In the genomic region with DNA sequence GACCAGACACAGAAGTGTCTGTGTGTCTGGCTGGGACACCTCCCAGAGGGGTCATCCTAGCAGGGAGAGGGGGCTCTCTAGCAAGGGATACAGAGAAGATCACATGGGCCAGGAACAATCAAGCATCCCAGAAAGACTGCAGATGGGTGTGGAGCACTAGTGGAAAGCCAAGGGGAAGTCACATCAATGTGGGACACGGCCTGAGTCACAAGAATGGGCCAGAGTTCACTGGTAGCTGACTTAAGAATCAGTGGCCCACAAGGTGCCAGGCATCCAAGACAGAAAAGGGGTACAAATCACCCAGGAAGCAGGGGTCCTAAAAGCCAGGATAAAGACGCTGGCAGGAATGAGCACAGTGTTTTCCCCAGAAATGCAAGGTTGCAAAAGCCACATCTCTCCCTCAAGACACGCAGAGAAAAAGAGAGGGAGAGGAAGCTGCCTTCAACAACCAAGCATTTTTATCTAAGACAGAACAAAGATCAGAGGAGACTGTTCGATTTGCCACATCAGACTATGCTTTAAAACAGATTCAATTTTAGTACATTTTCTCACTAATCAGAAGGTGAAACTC, we compare ENCODE assay signal across 12 cellular contexts.
DNase-seq lines count a peak whose midpoint lies in the region; ATAC-seq and TF ChIP-seq lines count a peak whose summit lies in the region.
"Had no signal": no experiment of that assay in that cellular context is flagged by ENCODE, and none has a peak within 500 bp of the region (broad histone marks: within the 10 kb centered on the region; RNA-seq: fewer than 3 reads in every experiment).

No MANE protein-coding gene starts in this region.

- no peaks in the 10 kb centered on the region for H3K9me3 Mint-ChIP-seq in stimulated activated naive B cell treated with anti-CD40 and anti-IgM and Interleukin-4, amounts not matched to agents 10 μg/mL and 1 μg/mL and 100 μg/mL, for 72 hours
- H3K9me3 Mint-ChIP-seq: activated naive CD4-positive, alpha-beta T cell treated with anti-CD3 and anti-CD28 coated beads, Interleukin-2, amount 50 U/mL, for 72 hours had no signal

- peak; percentile 37 for DNase-seq in PC-3
- no peak for DNase-seq in fibroblast of lung (ENCODE audit: low read depth in 2 of 2)
- peak; percentile 33 for DNase-seq in mucosa of gallbladder (ENCODE audit: low spot score)
- DNase-seq in transverse colon = peak; percentile 29
- DNase-seq in effector CD8-positive, alpha-beta T cell (lab: John Stamatoyannopoulos, UW) = no peak
- no peak for DNase-seq in OCI-M1 (lab: John Stamatoyannopoulos, UW)
- DNase-seq in stimulated activated naive B cell treated with anti-CD40 and anti-IgM and Interleukin-4, amounts not matched to agents 10 μg/mL and 1 μg/mL and 100 μg/mL, for 72 hours = no peak
- DNase-seq: NCI-H146, T-helper 17 cell had no signal

- no peak overlapping the region for H3K9ac ChIP-seq in PC-3 (ENCODE audit: low read length)
- no peak overlapping the region for H3K9ac ChIP-seq in fibroblast of lung (ENCODE audit: insufficient read depth, low read length)

- TF ChIP-seq POLR2A in transverse colon (IDR thresholded peaks at IDR 0.05) = no peak

- no TSS peak for BruUV-seq in PC-3 (replicated peaks; lab: Mats Ljungman, UMichigan)

- no peak for TF ChIP-seq EP300 in transverse colon (IDR thresholded peaks at IDR 0.05; ENCODE audit: low read depth)

- H3K27me3 ChIP-seq in PC-3 (ENCODE audit: low read length) = no peaks in the 10 kb centered on the region
- no peaks in the 10 kb centered on the region for H3K27me3 ChIP-seq in fibroblast of lung (ENCODE audit: control insufficient read depth, insufficient read depth, low read length)
- H3K27me3 ChIP-seq in transverse colon = no peaks in the 10 kb centered on the region

- no peaks in the 10 kb centered on the region for H3K36me3 Mint-ChIP-seq in stimulated activated naive B cell treated with anti-CD40 and anti-IgM and Interleukin-4, amounts not matched to agents 10 μg/mL and 1 μg/mL and 100 μg/mL, for 72 hours
- H3K36me3 Mint-ChIP-seq: activated naive CD4-positive, alpha-beta T cell treated with anti-CD3 and anti-CD28 coated beads, Interleukin-2, amount 50 U/mL, for 72 hours had no signal

- H3K27ac ChIP-seq in PC-3 (ENCODE audit: low read length) (no peak overlapping the region), fibroblast of lung (ENCODE audit: insufficient read depth, low read length) (peak overlapping the region; percentile 3), transverse colon (peak overlapping the region; percentile 14 to 47 (median 24))

- H3K4me3 Mint-ChIP-seq in stimulated activated naive B cell treated with anti-CD40 and anti-IgM and Interleukin-4, amounts not matched to agents 10 μg/mL and 1 μg/mL and 100 μg/mL, for 72 hours = no peak overlapping the region
- H3K4me3 Mint-ChIP-seq: T-helper 17 cell had no signal

- TF ChIP-seq CTCF in PC-3 (conservative IDR thresholded peaks at IDR 0.05; ENCODE audit: low read depth, low read length) = no peak
- no peak for TF ChIP-seq CTCF in fibroblast of lung (conservative IDR thresholded peaks at IDR 0.05 in 1 of 2, IDR thresholded peaks at IDR 0.05 in 1 of 2; ENCODE audit: low read depth in 1 of 2, low read length in 2 of 2)
- no peak for TF ChIP-seq CTCF in transverse colon (IDR thresholded peaks at IDR 0.05)

- peaks cover 51% of the 10 kb centered on the region for H3K79me2 ChIP-seq in PC-3 (ENCODE audit: low read length)
- peaks cover 84% of the 10 kb centered on the region for H3K79me2 ChIP-seq in fibroblast of lung (ENCODE audit: control insufficient read depth, insufficient read depth, low read length)

- WGBS in transverse colon (ENCODE audit: low coverage in 1 of 2), 2 donors = 48 to 57% methylated on average over 1 to 4 of the region's 4 CpGs

- H4K20me1 ChIP-seq in PC-3 (ENCODE audit: low read length) (no peaks in the 10 kb centered on the region), fibroblast of lung (ENCODE audit: control insufficient read depth, extremely low read depth, insufficient read depth, low read length) (no peaks in the 10 kb centered on the region)

- no peaks in the 10 kb centered on the region for H3K36me3 ChIP-seq in PC-3 (ENCODE audit: low read depth, low read length)
- no peaks in the 10 kb centered on the region for H3K36me3 ChIP-seq in fibroblast of lung (ENCODE audit: control insufficient read depth, insufficient read depth, low read length)
- H3K36me3 ChIP-seq in transverse colon = no peaks in the 10 kb centered on the region

- H3K27me3 Mint-ChIP-seq in stimulated activated naive B cell treated with anti-CD40 and anti-IgM and Interleukin-4, amounts not matched to agents 10 μg/mL and 1 μg/mL and 100 μg/mL, for 72 hours = no peaks in the 10 kb centered on the region

- H3K4me1 Mint-ChIP-seq in stimulated activated naive B cell treated with anti-CD40 and anti-IgM and Interleukin-4, amounts not matched to agents 10 μg/mL and 1 μg/mL and 100 μg/mL, for 72 hours = no peaks in the 10 kb centered on the region

- H3K4me1 ChIP-seq in PC-3 (ENCODE audit: insufficient read depth, low read length) = peaks cover 45% of the 10 kb centered on the region
- H3K4me1 ChIP-seq in fibroblast of lung (ENCODE audit: control insufficient read depth, extremely low read depth, insufficient read depth, low read length) = peaks cover 17% of the 10 kb centered on the region
- peaks cover 4 to 44% (median 16%) of the 10 kb centered on the region in 4 donors for H3K4me1 ChIP-seq in transverse colon

- no peaks in the 10 kb centered on the region for H3F3A ChIP-seq in PC-3 (ENCODE audit: low read length, unreplicated experiment)

- intact Hi-C loops in PC-3 (cut with micrococcal nuclease) = no loop called here
- intact Hi-C loops in transverse colon (cut with DNase I; ENCODE audit: low total_unique reads) = loop anchor here (2.0 kb wide), 1 partner anchor 50 kb away; no protein-coding TSS in a partner anchor

- H3K27ac Mint-ChIP-seq in stimulated activated naive B cell treated with anti-CD40 and anti-IgM and Interleukin-4, amounts not matched to agents 10 μg/mL and 1 μg/mL and 100 μg/mL, for 72 hours = no peak overlapping the region
- H3K27ac Mint-ChIP-seq: activated naive CD4-positive, alpha-beta T cell treated with anti-CD3 and anti-CD28 coated beads, Interleukin-2, amount 50 U/mL, for 72 hours; T-helper 17 cell had no signal

- ATAC-seq in PC-3 = peak; percentile 44
- ATAC-seq in stimulated activated naive B cell treated with anti-CD40 and anti-IgM and Interleukin-4, amounts not matched to agents 10 μg/mL and 1 μg/mL and 100 μg/mL, for 72 hours (replicated peaks) = no peak
- ATAC-seq in HG02884 (IDR thresholded peaks at IDR 0.05; ENCODE audit: unreplicated experiment) = no peak
- ATAC-seq: T-helper 17 cell had no signal

- H3K9me2 ChIP-seq in PC-3 (replicated peaks; ENCODE audit: low read length) = no peaks in the 10 kb centered on the region

- in situ Hi-C loops in transverse colon (cut with MboI; ENCODE audit: low pct_ligation_motif_present in 1 of 4, low pct_unique_long_range_greater_than_20kb in 1 of 4, low sequenced_read_pairs in 3 of 4) = no loop called here

- CTCF ChIA-PET in PC-3 (lab: Charles Lee) = interaction anchor here (0.6 to 1.6 kb wide), 4 partner anchors 43 to 132 kb away, joined by 3 to 6 read pairs (median 5); no protein-coding TSS in a partner anchor

- H3K4me2 ChIP-seq in PC-3 (ENCODE audit: low read length) (peak overlapping the region; percentile 24; the same call in 1 of the 2 replicates), fibroblast of lung (ENCODE audit: extremely low read depth, insufficient read depth, low read length) (peak overlapping the region; percentile 41)

- H3K9me3 ChIP-seq in PC-3 (ENCODE audit: low read length) (no peaks in the 10 kb centered on the region), fibroblast of lung (ENCODE audit: control insufficient read depth, insufficient read depth, low read depth, low read length) (no peaks in the 10 kb centered on the region), transverse colon (no peaks in the 10 kb centered on the region)

- no peak overlapping the region for H3K4me3 ChIP-seq in PC-3 (ENCODE audit: low read length)
- no peak overlapping the region for H3K4me3 ChIP-seq in fibroblast of lung (replicated peaks in 1 of 4; ENCODE audit: control extremely low read depth in 1 of 4, insufficient read depth in 1 of 4, low read depth in 3 of 4, low read length in 4 of 4)
- no peak overlapping the region for H3K4me3 ChIP-seq in transverse colon
- H3K4me3 ChIP-seq: skin epidermis had no signal

- H2AFZ ChIP-seq in PC-3 (ENCODE audit: low read length) (no peak overlapping the region), fibroblast of lung (ENCODE audit: low read length) (no peak overlapping the region)

- POLR2A ChIA-PET in PC-3 (lab: Charles Lee; ENCODE audit: unreplicated experiment) = no interaction called here

Comparison
In these comparisons a context has a peak if more than half of its experiments do, and no peak if none do; other contexts are left out.
1. DNase-seq: peak in PC-3 (single experiment), mucosa of gallbladder (single experiment) and transverse colon (single experiment); none in fibroblast of lung (0 of 2), effector CD8-positive, alpha-beta T cell (single experiment), OCI-M1 (single experiment) and stimulated activated naive B cell treated with anti-CD40 and anti-IgM and Interleukin-4, amounts not matched to agents 10 μg/mL and 1 μg/mL and 100 μg/mL, for 72 hours (single experiment).